1 cellular context compared by ENCODE assay signal in the genomic region with DNA sequence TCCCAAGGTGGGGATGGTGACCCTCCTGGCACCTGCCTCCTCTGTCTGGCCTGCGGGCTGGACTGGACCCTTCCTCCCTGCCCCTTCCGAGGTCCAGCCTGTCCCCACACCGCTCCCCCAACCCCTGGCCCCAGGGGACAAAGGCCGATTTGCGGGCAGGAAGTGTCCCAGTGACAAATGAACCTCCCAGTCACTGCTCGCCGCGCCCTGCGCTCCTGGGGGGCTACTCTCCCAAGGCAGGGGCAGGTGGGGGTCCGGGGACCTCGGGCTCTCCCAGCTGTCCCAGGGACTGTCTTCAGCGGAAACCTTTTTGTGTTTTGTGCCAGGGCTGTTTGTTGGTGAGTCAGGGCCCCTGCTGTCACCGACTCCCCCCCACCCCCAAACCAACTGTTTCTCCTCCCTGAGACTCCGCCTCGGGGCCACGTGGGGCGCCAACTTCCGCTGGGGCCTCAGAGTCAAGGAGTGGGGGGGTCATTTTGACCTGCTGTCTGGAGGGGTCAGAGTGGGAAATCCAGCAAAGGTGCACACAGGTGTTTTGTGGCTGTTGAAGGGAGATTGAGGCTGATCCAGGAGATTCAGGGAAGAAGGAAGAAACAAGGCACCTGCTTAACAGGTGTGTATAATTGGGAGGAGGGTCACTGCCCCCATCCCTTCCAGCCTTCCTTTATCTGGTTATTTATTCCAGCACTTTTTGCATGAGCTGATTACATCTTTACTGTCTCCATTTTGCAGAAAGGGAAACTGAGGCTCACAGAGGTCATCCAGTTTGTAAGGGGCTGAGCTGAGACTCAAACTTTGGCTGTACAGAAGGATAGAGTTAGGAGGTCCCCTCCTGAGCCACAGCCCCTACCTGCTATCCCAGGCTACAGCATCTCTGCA.
TF ChIP-seq lines count a peak whose summit lies in the region.

No MANE protein-coding gene starts in this region.

TF ChIP-seq in K562, 482 proteins besides CTCF, POLR2A, EP300 and RAD21 (continued from another document and continues in another):
- TF ChIP-seq KLF10 (CRISPR knock-in tag; IDR thresholded peaks at IDR 0.05) = no peak
- TF ChIP-seq, protein P1, sequence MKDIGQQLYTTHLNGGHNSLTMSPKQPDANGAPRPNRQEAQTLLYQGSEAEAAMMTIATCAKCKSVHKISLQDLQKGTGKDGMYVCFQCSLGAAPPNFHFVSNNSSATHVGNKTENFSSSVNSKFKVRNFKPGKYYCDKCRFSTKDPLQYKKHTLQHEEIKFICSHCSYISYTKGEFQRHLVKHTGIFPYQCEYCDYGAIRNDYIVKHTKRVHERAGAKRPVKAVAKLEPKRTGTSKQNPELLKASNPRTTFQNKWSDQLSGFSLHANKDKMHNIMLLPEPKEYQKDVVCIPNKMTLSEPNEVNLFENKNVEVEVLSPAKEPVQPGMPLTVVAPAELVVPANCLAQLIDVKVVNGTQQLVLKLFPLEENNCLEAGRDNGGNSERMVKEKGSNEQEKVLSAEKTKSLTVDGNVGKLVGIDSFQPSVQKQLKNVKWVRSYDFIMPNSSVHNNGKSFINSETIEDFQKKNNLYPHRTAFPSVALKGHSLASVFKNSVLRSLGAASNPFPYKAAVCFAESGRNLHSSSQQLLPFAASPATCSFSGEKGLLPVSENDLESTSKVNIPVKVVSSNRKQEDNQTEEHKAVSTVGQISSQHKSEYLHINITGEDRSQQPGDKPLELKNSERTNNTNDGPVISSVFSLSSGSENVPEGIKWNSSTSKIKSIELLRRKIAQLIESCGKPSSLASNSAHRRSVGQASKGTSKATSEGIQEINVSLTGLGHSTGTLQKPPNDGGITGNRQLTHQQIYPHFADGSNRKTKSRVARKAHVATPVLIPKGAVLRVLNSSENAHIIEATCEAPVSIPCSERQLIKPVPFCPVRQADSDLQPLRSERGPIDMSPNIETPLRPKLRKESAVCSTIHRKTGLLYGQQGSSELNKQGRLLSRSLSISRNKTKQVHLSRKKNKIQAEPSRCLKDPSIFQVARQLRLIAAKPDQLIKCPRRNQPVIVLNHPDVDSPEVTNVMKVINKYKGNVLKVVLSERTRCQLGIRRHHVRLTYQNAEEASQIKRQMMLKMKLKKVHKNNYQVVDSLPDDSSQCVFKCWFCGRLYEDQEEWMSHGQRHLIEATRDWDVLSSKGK (CRISPR knock-in tag; IDR thresholded peaks at IDR 0.05) = no peak
- TF ChIP-seq CCAR2 (IDR thresholded peaks at IDR 0.05; ENCODE audit: low read depth, low read length) = no peak
- TF ChIP-seq ZC3H11A (IDR thresholded peaks at IDR 0.05; ENCODE audit: low read depth, low read length) = no peak
- TF ChIP-seq ETS2 (tag; IDR thresholded peaks at IDR 0.05; ENCODE audit: borderline replicate concordance, poor library complexity, severe bottlenecking) = no peak
- no peak for TF ChIP-seq HIVEP1 (CRISPR knock-in tag; IDR thresholded peaks at IDR 0.05)
- TF ChIP-seq, protein P2, sequence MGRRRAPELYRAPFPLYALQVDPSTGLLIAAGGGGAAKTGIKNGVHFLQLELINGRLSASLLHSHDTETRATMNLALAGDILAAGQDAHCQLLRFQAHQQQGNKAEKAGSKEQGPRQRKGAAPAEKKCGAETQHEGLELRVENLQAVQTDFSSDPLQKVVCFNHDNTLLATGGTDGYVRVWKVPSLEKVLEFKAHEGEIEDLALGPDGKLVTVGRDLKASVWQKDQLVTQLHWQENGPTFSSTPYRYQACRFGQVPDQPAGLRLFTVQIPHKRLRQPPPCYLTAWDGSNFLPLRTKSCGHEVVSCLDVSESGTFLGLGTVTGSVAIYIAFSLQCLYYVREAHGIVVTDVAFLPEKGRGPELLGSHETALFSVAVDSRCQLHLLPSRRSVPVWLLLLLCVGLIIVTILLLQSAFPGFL (CRISPR knock-in tag; IDR thresholded peaks at IDR 0.05) = no peak
- 0 out of 2 replicates have a peak, but pooled peaks have one; percentile 23 for TF ChIP-seq SOX6 (IDR thresholded peaks at IDR 0.05)
- TF ChIP-seq MTA1 (IDR thresholded peaks at IDR 0.05; ENCODE audit: borderline replicate concordance) = no peak
- TF ChIP-seq, protein P3, sequence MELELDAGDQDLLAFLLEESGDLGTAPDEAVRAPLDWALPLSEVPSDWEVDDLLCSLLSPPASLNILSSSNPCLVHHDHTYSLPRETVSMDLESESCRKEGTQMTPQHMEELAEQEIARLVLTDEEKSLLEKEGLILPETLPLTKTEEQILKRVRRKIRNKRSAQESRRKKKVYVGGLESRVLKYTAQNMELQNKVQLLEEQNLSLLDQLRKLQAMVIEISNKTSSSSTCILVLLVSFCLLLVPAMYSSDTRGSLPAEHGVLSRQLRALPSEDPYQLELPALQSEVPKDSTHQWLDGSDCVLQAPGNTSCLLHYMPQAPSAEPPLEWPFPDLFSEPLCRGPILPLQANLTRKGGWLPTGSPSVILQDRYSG (tag; conservative IDR thresholded peaks at IDR 0.05; ENCODE audit: low read depth) = no peak
- TF ChIP-seq, protein P4, sequence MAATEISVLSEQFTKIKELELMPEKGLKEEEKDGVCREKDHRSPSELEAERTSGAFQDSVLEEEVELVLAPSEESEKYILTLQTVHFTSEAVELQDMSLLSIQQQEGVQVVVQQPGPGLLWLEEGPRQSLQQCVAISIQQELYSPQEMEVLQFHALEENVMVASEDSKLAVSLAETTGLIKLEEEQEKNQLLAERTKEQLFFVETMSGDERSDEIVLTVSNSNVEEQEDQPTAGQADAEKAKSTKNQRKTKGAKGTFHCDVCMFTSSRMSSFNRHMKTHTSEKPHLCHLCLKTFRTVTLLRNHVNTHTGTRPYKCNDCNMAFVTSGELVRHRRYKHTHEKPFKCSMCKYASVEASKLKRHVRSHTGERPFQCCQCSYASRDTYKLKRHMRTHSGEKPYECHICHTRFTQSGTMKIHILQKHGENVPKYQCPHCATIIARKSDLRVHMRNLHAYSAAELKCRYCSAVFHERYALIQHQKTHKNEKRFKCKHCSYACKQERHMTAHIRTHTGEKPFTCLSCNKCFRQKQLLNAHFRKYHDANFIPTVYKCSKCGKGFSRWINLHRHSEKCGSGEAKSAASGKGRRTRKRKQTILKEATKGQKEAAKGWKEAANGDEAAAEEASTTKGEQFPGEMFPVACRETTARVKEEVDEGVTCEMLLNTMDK (IDR thresholded peaks at IDR 0.05; ENCODE audit: borderline replicate concordance, insufficient read depth, low read depth, low read length, poor library complexity, severe bottlenecking) = peak; percentile 39
- TF ChIP-seq ATF1 (CRISPR knock-in tag; IDR thresholded peaks at IDR 0.05) = no peak
- no peak for TF ChIP-seq ATF1 (tag; IDR thresholded peaks at IDR 0.05)
- no peak for TF ChIP-seq ZSCAN29 (IDR thresholded peaks at IDR 0.05)
- TF ChIP-seq, protein P5, sequence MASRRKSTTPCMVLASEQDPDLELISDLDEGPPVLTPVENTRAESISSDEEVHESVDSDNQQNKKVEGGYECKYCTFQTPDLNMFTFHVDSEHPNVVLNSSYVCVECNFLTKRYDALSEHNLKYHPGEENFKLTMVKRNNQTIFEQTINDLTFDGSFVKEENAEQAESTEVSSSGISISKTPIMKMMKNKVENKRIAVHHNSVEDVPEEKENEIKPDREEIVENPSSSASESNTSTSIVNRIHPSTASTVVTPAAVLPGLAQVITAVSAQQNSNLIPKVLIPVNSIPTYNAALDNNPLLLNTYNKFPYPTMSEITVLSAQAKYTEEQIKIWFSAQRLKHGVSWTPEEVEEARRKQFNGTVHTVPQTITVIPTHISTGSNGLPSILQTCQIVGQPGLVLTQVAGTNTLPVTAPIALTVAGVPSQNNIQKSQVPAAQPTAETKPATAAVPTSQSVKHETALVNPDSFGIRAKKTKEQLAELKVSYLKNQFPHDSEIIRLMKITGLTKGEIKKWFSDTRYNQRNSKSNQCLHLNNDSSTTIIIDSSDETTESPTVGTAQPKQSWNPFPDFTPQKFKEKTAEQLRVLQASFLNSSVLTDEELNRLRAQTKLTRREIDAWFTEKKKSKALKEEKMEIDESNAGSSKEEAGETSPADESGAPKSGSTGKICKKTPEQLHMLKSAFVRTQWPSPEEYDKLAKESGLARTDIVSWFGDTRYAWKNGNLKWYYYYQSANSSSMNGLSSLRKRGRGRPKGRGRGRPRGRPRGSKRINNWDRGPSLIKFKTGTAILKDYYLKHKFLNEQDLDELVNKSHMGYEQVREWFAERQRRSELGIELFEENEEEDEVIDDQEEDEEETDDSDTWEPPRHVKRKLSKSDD (conservative IDR thresholded peaks at IDR 0.05; ENCODE audit: low read length) = no peak
- TF ChIP-seq ZNF589 (CRISPR knock-in tag; IDR thresholded peaks at IDR 0.05; ENCODE audit: low read depth) = no peak
- no peak for TF ChIP-seq RFX5 (IDR thresholded peaks at IDR 0.05; ENCODE audit: low read depth, low read length)
- TF ChIP-seq ZNF184 (CRISPR knock-in tag; IDR thresholded peaks at IDR 0.05) = no peak
- TF ChIP-seq MTA2 (IDR thresholded peaks at IDR 0.05; ENCODE audit: low read depth) = no peak
- TF ChIP-seq, protein P6, sequence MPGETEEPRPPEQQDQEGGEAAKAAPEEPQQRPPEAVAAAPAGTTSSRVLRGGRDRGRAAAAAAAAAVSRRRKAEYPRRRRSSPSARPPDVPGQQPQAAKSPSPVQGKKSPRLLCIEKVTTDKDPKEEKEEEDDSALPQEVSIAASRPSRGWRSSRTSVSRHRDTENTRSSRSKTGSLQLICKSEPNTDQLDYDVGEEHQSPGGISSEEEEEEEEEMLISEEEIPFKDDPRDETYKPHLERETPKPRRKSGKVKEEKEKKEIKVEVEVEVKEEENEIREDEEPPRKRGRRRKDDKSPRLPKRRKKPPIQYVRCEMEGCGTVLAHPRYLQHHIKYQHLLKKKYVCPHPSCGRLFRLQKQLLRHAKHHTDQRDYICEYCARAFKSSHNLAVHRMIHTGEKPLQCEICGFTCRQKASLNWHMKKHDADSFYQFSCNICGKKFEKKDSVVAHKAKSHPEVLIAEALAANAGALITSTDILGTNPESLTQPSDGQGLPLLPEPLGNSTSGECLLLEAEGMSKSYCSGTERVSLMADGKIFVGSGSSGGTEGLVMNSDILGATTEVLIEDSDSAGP (CRISPR knock-in tag; IDR thresholded peaks at IDR 0.05) = no peak
- no peak for TF ChIP-seq ZNF134 (CRISPR knock-in tag; conservative IDR thresholded peaks at IDR 0.05)
- no peak for TF ChIP-seq BRCA1 (IDR thresholded peaks at IDR 0.05)
- no peak for TF ChIP-seq BRCA1 (CRISPR knock-in tag; IDR thresholded peaks at IDR 0.05)
- TF ChIP-seq, protein P7, sequence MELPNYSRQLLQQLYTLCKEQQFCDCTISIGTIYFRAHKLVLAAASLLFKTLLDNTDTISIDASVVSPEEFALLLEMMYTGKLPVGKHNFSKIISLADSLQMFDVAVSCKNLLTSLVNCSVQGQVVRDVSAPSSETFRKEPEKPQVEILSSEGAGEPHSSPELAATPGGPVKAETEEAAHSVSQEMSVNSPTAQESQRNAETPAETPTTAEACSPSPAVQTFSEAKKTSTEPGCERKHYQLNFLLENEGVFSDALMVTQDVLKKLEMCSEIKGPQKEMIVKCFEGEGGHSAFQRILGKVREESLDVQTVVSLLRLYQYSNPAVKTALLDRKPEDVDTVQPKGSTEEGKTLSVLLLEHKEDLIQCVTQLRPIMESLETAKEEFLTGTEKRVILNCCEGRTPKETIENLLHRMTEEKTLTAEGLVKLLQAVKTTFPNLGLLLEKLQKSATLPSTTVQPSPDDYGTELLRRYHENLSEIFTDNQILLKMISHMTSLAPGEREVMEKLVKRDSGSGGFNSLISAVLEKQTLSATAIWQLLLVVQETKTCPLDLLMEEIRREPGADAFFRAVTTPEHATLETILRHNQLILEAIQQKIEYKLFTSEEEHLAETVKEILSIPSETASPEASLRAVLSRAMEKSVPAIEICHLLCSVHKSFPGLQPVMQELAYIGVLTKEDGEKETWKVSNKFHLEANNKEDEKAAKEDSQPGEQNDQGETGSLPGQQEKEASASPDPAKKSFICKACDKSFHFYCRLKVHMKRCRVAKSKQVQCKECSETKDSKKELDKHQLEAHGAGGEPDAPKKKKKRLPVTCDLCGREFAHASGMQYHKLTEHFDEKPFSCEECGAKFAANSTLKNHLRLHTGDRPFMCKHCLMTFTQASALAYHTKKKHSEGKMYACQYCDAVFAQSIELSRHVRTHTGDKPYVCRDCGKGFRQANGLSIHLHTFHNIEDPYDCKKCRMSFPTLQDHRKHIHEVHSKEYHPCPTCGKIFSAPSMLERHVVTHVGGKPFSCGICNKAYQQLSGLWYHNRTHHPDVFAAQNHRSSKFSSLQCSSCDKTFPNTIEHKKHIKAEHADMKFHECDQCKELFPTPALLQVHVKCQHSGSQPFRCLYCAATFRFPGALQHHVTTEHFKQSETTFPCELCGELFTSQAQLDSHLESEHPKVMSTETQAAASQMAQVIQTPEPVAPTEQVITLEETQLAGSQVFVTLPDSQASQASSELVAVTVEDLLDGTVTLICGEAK (IDR thresholded peaks at IDR 0.05) = peak; percentile 65
- TF ChIP-seq, protein P7 (CRISPR knock-in tag; IDR thresholded peaks at IDR 0.05) = no peak
- TF ChIP-seq NFXL1 (CRISPR knock-in tag; IDR thresholded peaks at IDR 0.05) = no peak
- peak in 1 of 2 experiments; percentile 89; a peak in 1 of 4 replicates for TF ChIP-seq KDM4B (IDR thresholded peaks at IDR 0.05; ENCODE audit: borderline replicate concordance in 2 of 2, low read depth in 1 of 2)
- no peak for TF ChIP-seq KLF6 (CRISPR knock-in tag; IDR thresholded peaks at IDR 0.05; ENCODE audit: borderline replicate concordance)
- TF ChIP-seq HMGN3 (IDR thresholded peaks at IDR 0.05; ENCODE audit: borderline replicate concordance, extremely low read depth, insufficient read length, low read depth, low read length) = no peak
- TF ChIP-seq ZNF699 (CRISPR knock-in tag; IDR thresholded peaks at IDR 0.05; ENCODE audit: insufficient replicate concordance) = no peak
- TF ChIP-seq, protein P8, sequence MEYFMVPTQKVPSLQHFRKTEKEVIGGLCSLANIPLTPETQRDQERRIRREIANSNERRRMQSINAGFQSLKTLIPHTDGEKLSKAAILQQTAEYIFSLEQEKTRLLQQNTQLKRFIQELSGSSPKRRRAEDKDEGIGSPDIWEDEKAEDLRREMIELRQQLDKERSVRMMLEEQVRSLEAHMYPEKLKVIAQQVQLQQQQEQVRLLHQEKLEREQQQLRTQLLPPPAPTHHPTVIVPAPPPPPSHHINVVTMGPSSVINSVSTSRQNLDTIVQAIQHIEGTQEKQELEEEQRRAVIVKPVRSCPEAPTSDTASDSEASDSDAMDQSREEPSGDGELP (CRISPR knock-in tag; IDR thresholded peaks at IDR 0.05; ENCODE audit: borderline replicate concordance) = peak; percentile 77
